Comparison of ENCODE assay signal across 16 cellular contexts in the genomic region with DNA sequence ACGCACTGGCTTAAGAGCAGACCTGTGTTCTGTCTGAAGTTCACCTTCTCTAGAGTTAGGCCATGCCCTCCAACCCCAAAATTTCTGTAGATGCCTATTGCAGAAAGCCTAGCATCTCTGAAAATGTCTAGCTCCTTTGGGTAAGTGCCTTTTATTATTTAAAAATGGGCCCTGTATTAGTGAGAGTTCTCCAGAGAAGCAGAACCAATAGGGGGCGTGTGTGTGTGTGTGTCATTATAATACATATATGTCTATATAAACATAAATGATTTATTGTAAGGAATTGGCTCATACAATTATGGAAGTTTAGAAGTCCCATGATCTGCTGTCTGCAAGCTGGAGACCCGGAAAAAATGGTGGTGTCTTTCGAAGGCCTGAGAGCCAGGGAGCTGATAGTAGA.
A peak's percentile ranks its signal among the peaks of the same experiment; 100 is the strongest.
DNase-seq lines count a peak whose midpoint lies in the region; TF ChIP-seq lines count a peak whose summit lies in the region.
"Had no signal": no experiment of that assay in that cellular context is flagged by ENCODE, and none has a peak within 500 bp of the region (broad histone marks: within the 10 kb centered on the region; RNA-seq: fewer than 3 reads in every experiment).

No MANE protein-coding gene starts in this region.

- H3K4me1 Mint-ChIP-seq in HFFc6 (ENCODE audit: low read depth): peaks cover 16% of the 10 kb centered on the region

- H4K20me1 ChIP-seq in DOHH2 (ENCODE audit: control insufficient read depth, insufficient read depth, low read depth, low read length): no peaks in the 10 kb centered on the region

- H3K4me3 ChIP-seq in DOHH2 (ENCODE audit: low read length) (no peak overlapping the region), fibroblast of villous mesenchyme (ENCODE audit: low read depth, low read length) (no peak overlapping the region)
- H3K4me3 ChIP-seq: mucosa of descending colon had no signal

- no peaks in the 10 kb centered on the region for H3K9me2 ChIP-seq in DOHH2 (replicated peaks; ENCODE audit: control insufficient read depth, low read length)

- H3F3A ChIP-seq in DOHH2 (ENCODE audit: control insufficient read depth, insufficient read depth): no peaks in the 10 kb centered on the region

- DNase-seq in HFFc6 (no peak), SK-MEL-5 (ENCODE audit: low read depth, low spot score) (peak; percentile 42), fibroblast of villous mesenchyme (ENCODE audit: low read depth) (no peak), NK-92 (lab: John Stamatoyannopoulos, UW; ENCODE audit: unreplicated experiment) (no peak), germinal center (ENCODE audit: low spot score) (no peak), DMS153 treated with DMSO at 0.1 percent for 48 hours (lab: John Stamatoyannopoulos, UW; ENCODE audit: unreplicated experiment) (no peak)
- DNase-seq: activated CD4-positive, alpha-beta memory T cell treated with anti-CD3 and anti-CD28 coated beads, Interleukin-2, amount 10 ng/mL, durations not matched to agents 7 days and 5 days; C1 segment of cervical spinal cord; cerebellar nuclear complex; hippocampal formation; left cardiac atrium; mucosa of descending colon; NCI-H1092 treated with DMSO at 0.1 percent for 48 hours; NK-92 treated with Interleukin-12 subunit alpha and Interleukin-12 subunit beta, amount 100 ng/mL, for 24 hours had no signal

- H3K4me2 ChIP-seq in DOHH2 (ENCODE audit: low read length): no peak overlapping the region

- no peaks in the 10 kb centered on the region for H3K36me3 Mint-ChIP-seq in HFFc6 (ENCODE audit: low read depth)

- H3K27me3 Mint-ChIP-seq in HFFc6 (ENCODE audit: insufficient read depth): peaks cover 11% of the 10 kb centered on the region

- in situ Hi-C loops in SK-MEL-5 (cut with HindIII; ENCODE audit: low pct_unique_long_range_greater_than_20kb, low sequenced_read_pairs): no loop called here

- no peaks in the 10 kb centered on the region for H3K27me3 ChIP-seq in DOHH2 (ENCODE audit: control insufficient read depth, low read length)

- H3K79me2 ChIP-seq in DOHH2 (ENCODE audit: control insufficient read depth, low read length): no peaks in the 10 kb centered on the region

- H3K4me1 ChIP-seq in DOHH2 (ENCODE audit: control insufficient read depth, low read length): no peaks in the 10 kb centered on the region

- H3K36me3 ChIP-seq in DOHH2 (ENCODE audit: control insufficient read depth, low read length): no peaks in the 10 kb centered on the region
- H3K36me3 ChIP-seq: neutrophil had no signal

- H3K27ac ChIP-seq in DOHH2 (ENCODE audit: low read depth, low read length): no peak overlapping the region
- H3K27ac ChIP-seq: neutrophil had no signal

- no peak overlapping the region for H3K4me3 Mint-ChIP-seq in HFFc6
- H3K4me3 Mint-ChIP-seq: activated CD4-positive, alpha-beta memory T cell treated with anti-CD3 and anti-CD28 coated beads, Interleukin-2, amount 10 ng/mL, durations not matched to agents 7 days and 5 days had no signal

- TF ChIP-seq CTCF in DOHH2 (IDR thresholded peaks at IDR 0.05; ENCODE audit: low read depth, low read length, poor library complexity, severe bottlenecking) (peak; percentile 37), HFFc6 (IDR thresholded peaks at IDR 0.05) (peak; percentile 63), fibroblast of villous mesenchyme (IDR thresholded peaks at IDR 0.05; ENCODE audit: insufficient read depth, low read depth, low read length) (peak; percentile 15)

- no peaks in the 10 kb centered on the region for H3K9me3 Mint-ChIP-seq in HFFc6
- H3K9me3 Mint-ChIP-seq: activated CD4-positive, alpha-beta memory T cell treated with anti-CD3 and anti-CD28 coated beads, Interleukin-2, amount 10 ng/mL, durations not matched to agents 7 days and 5 days had no signal

- no peak overlapping the region for H3K27ac Mint-ChIP-seq in HFFc6
- H3K27ac Mint-ChIP-seq: activated CD4-positive, alpha-beta memory T cell treated with anti-CD3 and anti-CD28 coated beads, Interleukin-2, amount 10 ng/mL, durations not matched to agents 7 days and 5 days had no signal

- H3K9me3 ChIP-seq in DOHH2 (ENCODE audit: control insufficient read depth, insufficient read depth, low read length): no peaks in the 10 kb centered on the region
- H3K9me3 ChIP-seq: mucosa of descending colon, neutrophil had no signal
